Comparison of ENCODE assay signal across 28 cellular contexts in the genomic region with DNA sequence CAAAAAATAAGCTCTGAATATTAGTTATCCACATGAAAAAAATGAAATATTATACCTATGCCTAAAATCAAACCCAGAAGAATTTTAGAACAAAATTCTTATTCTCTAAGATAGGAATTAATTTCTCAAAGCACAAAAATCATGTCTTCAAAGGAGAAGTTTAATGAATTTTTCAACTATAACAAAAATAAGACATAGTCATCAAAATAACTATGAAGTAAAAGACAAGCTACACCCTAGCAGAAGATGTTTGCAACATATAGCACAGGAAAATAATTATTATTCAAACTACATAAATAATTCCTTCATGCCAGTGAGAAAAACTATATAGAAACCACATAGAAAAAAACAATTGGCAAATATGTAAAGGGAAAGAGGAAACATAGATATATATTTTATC.
"Had no signal": no experiment of that assay in that cellular context is flagged by ENCODE, and none has a peak within 500 bp of the region (broad histone marks: within the 10 kb centered on the region; RNA-seq: fewer than 3 reads in every experiment).

No MANE protein-coding gene starts in this region.

- H2AFZ ChIP-seq: neural progenitor cell, parathyroid adenoma had no signal

- H3K9ac ChIP-seq: neural progenitor cell, parathyroid adenoma had no signal

- H3K9me3 ChIP-seq: ovary, psoas muscle, spleen, suprapubic skin, testis, tibial artery, transverse colon, upper lobe of right lung, uterus had no signal

- H3K27me3 ChIP-seq: neural progenitor cell, ovary, spleen, suprapubic skin, testis, tibial artery, transverse colon, upper lobe of right lung, uterus had no signal

- H3K36me3 ChIP-seq: neural progenitor cell, ovary, spleen, suprapubic skin, tibial artery, transverse colon, upper lobe of right lung, uterus had no signal

- ATAC-seq: natural killer cell; psoas muscle; right cardiac atrium; sciatic nerve; stimulated activated memory B cell treated with anti-CD40 and anti-IgM and Interleukin-4, amounts not matched to agents 10 μg/mL and 1 μg/mL and 100 μg/mL, for 72 hours; stimulated activated naive CD8-positive, alpha-beta T cell treated with anti-CD3 and anti-CD28 coated beads, Interleukin-15, amount 100 ng/mL, for 72 hours; stimulated activated naive CD8-positive, alpha-beta T cell treated with anti-CD3 and anti-CD28 coated beads, Interleukin-15, Interleukin-2, amounts not matched to agents 100 U/mL and 50 U/mL, for 24 hours; upper lobe of right lung had no signal

- H3K4me2 ChIP-seq: neural progenitor cell, smooth muscle cell had no signal

- H3K4me1 ChIP-seq: neural progenitor cell, parathyroid adenoma, psoas muscle, spleen, suprapubic skin, testis, tibial artery, transverse colon, upper lobe of right lung, uterus had no signal

- H3K4me3 ChIP-seq: neural progenitor cell, ovary, psoas muscle, skin epidermis, smooth muscle cell, spleen, suprapubic skin, testis, tibial artery, transverse colon, upper lobe of right lung, uterus had no signal

- H3K27ac ChIP-seq: neural progenitor cell, ovary, parathyroid adenoma, psoas muscle, skin epidermis, spleen, suprapubic skin, testis, tibial artery, transverse colon, upper lobe of right lung, uterus had no signal

- DNase-seq: natural killer cell; occipital lobe; ovary; posterior cingulate gyrus; psoas muscle; right cardiac atrium; spleen; stimulated activated CD4-positive, alpha-beta T cell treated with anti-CD3 and anti-CD28 coated beads, Interleukin-12 subunit alpha, Interleukin-12 subunit beta, amount 100 ng/mL, for 4 hours; stimulated activated CD4-positive, alpha-beta T cell treated with anti-CD3 and anti-CD28 coated beads, Interleukin-1b, Interleukin-23, amount 100 ng/mL, for 48 hours; stimulated activated CD4-positive, alpha-beta T cell treated with anti-CD3 and anti-CD28 coated beads, Interleukin-4, amount 100 ng/mL, for 1 hour; stimulated activated CD4-positive, alpha-beta T cell treated with anti-CD3 and anti-CD28 coated beads, Interleukin-4, amount 100 ng/mL, for 4 hours; stimulated activated CD8-positive, alpha-beta memory T cell treated with anti-CD3 and anti-CD28 coated beads, Interleukin-4, amount 100 ng/mL, for 48 hours; stimulated activated naive CD4-positive, alpha-beta T cell; stimulated activated naive CD8-positive, alpha-beta T cell treated with anti-CD3 and anti-CD28 coated beads, Interleukin-15, amount 100 ng/mL, for 72 hours; stimulated activated naive CD8-positive, alpha-beta T cell treated with anti-CD3 and anti-CD28 coated beads, Interleukin-15, Interleukin-2, amounts not matched to agents 100 U/mL and 50 U/mL, for 24 hours; substantia nigra; testis; tibial artery; transverse colon; upper lobe of right lung; uterus had no signal
